In the genomic region with DNA sequence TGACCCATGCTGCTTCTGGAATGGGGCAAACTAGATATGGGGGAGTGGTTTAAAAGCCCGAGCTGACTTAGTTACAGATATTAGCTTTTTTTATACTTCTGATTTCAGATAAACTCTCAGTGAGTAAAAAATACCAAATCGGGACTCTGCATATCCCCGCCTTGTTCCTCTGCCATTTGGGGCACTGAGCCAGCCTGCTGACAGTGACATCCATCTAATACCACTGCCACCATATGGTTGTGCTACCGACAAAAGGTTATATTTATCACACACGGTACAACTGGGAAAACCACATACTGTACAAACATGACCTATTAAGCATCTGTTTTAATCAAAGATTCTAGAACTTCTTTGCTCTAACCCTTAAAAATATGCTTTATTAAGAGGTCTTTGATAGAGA, we compare ENCODE assay signal across 24 cellular contexts.
DNase-seq lines count a peak whose midpoint lies in the region; ATAC-seq, FAIRE-seq and TF ChIP-seq lines count a peak whose summit lies in the region.
"Had no signal": no experiment of that assay in that cellular context is flagged by ENCODE, and none has a peak within 500 bp of the region (broad histone marks: within the 10 kb centered on the region; RNA-seq: fewer than 3 reads in every experiment).

No MANE protein-coding gene starts in this region.

- H3K27ac ChIP-seq in VCaP = peak overlapping the region; percentile 49; the same call in 1 of the 2 replicates
- peak overlapping the region in 1 of 4 donors; percentile 5 for H3K27ac ChIP-seq in pancreas
- no peak overlapping the region for H3K27ac ChIP-seq in HepG2 (ENCODE audit: extremely low read length, insufficient read depth, low read length)
- H3K27ac ChIP-seq: esophagus muscularis mucosa, gastrocnemius medialis, left lung, Peyer's patch, sigmoid colon had no signal

- 24 to 34% methylated on average over 5 of the region's 5 CpGs for WGBS in pancreas, 2 donors
- 2% methylated on average over 5 of the region's 5 CpGs for WGBS in HepG2 (ENCODE audit: low lambda C conversion rate)

- no peak overlapping the region for H3K9ac ChIP-seq in HepG2 (ENCODE audit: insufficient read depth, low read depth, low read length)

- POLR2A ChIA-PET in HepG2 (lab: Yijun Ruan, JAX) = no interaction called here

- in situ Hi-C loops in HepG2 (cut with HindIII; ENCODE audit: extremely low pct_ligation_motif_present, low pct_unique_long_range_greater_than_20kb) = no loop called here

- FAIRE-seq in pancreas (lab: Jason Lieb, UNC) (no peak), HepG2 (lab: Jason Lieb, UNC) (no peak)
- FAIRE-seq: HTR-8/SVneo had no signal

- H3K79me2 ChIP-seq in HepG2 (ENCODE audit: insufficient read depth, low read length) = no peaks in the 10 kb centered on the region

- H3K4me3 ChIP-seq in GM08714 (ENCODE audit: low read length) (peak overlapping the region; percentile 20; the same call in 1 of the 2 replicates), pancreas (no peak overlapping the region), HepG2 (replicated peaks in 1 of 3; ENCODE audit: insufficient read depth in 1 of 3, low read depth in 2 of 3, low read length in 3 of 3) (no peak overlapping the region)
- H3K4me3 ChIP-seq: esophagus muscularis mucosa, gastrocnemius medialis, left lung, Peyer's patch, sigmoid colon had no signal

- no TSS peak for BruUV-seq in HepG2 (replicated peaks; lab: Mats Ljungman, UMichigan)

- H3K9me3 ChIP-seq in pancreas = no peaks in the 10 kb centered on the region
- no peaks in the 10 kb centered on the region for H3K9me3 ChIP-seq in HepG2 (ENCODE audit: low read length)
- H3K9me3 ChIP-seq: esophagus muscularis mucosa, gastrocnemius medialis, left lung, Peyer's patch, sigmoid colon had no signal

- CTCF ChIA-PET in HepG2 (lab: Yijun Ruan, JAX; ENCODE audit: low intra/inter-chr PET ratio, low total read pairs) = no interaction called here

- H3K4me1 ChIP-seq in pancreas = peaks cover 13 to 33% (median 25%) of the 10 kb centered on the region in 3 donors
- no peaks in the 10 kb centered on the region for H3K4me1 ChIP-seq in HepG2 (ENCODE audit: insufficient read depth, low read length)
- H3K4me1 ChIP-seq: left lung had no signal

- no peak for TF ChIP-seq POLR2A in HepG2 (IDR thresholded peaks at IDR 0.05; ENCODE audit: insufficient read depth in 1 of 2, low read depth in 2 of 2, low read length in 2 of 2)

- no peak for TF ChIP-seq RAD21 in HepG2 (CRISPR knock-in tag; IDR thresholded peaks at IDR 0.05)

- peak; percentile 16 for DNase-seq in NCI-H2081 treated with DMSO at 0.1 percent for 48 hours (lab: John Stamatoyannopoulos, UW)
- DNase-seq in pancreas = peak in 3 of 6 donors; percentile 22 to 53 (median 31)
- no peak for DNase-seq in NCI-H748 (lab: John Stamatoyannopoulos, UW; ENCODE audit: unreplicated experiment)
- DNase-seq in activated CD4-positive, alpha-beta T cell treated with anti-CD3 and anti-CD28 coated beads, Interleukin-2, amount 50 U/mL, for 4 hours = no peak
- no peak for DNase-seq in HepG2 (ENCODE audit: low spot score)
- no peak for DNase-seq in head of caudate nucleus
- DNase-seq: activated CD4-positive, CD25-positive, alpha-beta regulatory T cell; activated CD8-positive, alpha-beta T cell treated with anti-CD3 and anti-CD28 coated beads for 36 hours; activated naive CD4-positive, alpha-beta T cell treated with Interleukin-2 at 50 U/mL for 16 hours; activated T-cell treated with anti-CD3 and anti-CD28 coated beads, Interleukin-2, amount 50 U/mL, for 4 hours; anterior cingulate cortex; CD8-positive, alpha-beta memory T cell; effector memory CD4-positive, alpha-beta T cell; gastrocnemius medialis; left lung; NCI-H1105; nephron progenitor cell; Peyer's patch; posterior cingulate gyrus; sigmoid colon had no signal

- intact Hi-C loops in pancreas (cut with DNase I) (no loop called here), HepG2 (cut with micrococcal nuclease; ENCODE audit: unreplicated experiment) (no loop called here), head of caudate nucleus (cut with DNase I) (no loop called here)

- H3K27me3 ChIP-seq in pancreas (no peaks in the 10 kb centered on the region), HepG2 (ENCODE audit: control insufficient read depth in 1 of 2, insufficient read depth in 2 of 2, low read length in 2 of 2) (no peaks in the 10 kb centered on the region; a peak in 1 of 5 replicates)
- H3K27me3 ChIP-seq: esophagus muscularis mucosa, left lung, Peyer's patch, sigmoid colon had no signal

- no peak for TF ChIP-seq EP300 in HepG2 (IDR thresholded peaks at IDR 0.05; ENCODE audit: low read depth in 2 of 2, low read length in 2 of 2)
- no peak for TF ChIP-seq EP300 in HepG2 (CRISPR knock-in tag; IDR thresholded peaks at IDR 0.05; ENCODE audit: borderline replicate concordance)

- no peak for TF ChIP-seq CTCF in VCaP (conservative IDR thresholded peaks at IDR 0.05)
- TF ChIP-seq CTCF in pancreas (IDR thresholded peaks at IDR 0.05) = no peak
- no peak for TF ChIP-seq CTCF in HepG2 (CRISPR knock-in tag; IDR thresholded peaks at IDR 0.05)

- H3K36me3 ChIP-seq in pancreas (no peaks in the 10 kb centered on the region), HepG2 (replicated peaks in 1 of 2; ENCODE audit: control insufficient read depth in 1 of 2, insufficient read depth in 2 of 2, low read length in 2 of 2) (no peaks in the 10 kb centered on the region)
- H3K36me3 ChIP-seq: esophagus muscularis mucosa, gastrocnemius medialis, left lung, sigmoid colon had no signal

- no peaks in the 10 kb centered on the region for H4K20me1 ChIP-seq in HepG2 (ENCODE audit: insufficient read depth, low read length)

- ATAC-seq in pancreas (peak in 3 of 4 donors; percentile 15 to 39 (median 36)), HepG2 (no peak)
- ATAC-seq: activated CD8-positive, alpha-beta T cell treated with anti-CD3 and anti-CD28 coated beads for 36 hours; activated T-cell treated with anti-CD3 and anti-CD28 coated beads, Interleukin-2, amount 50 U/mL, for 4 hours; gastrocnemius medialis; left lung had no signal

- H3K4me2 ChIP-seq in HepG2 (ENCODE audit: low read depth, low read length) = no peak overlapping the region

- H2AFZ ChIP-seq in HepG2 (ENCODE audit: low read length) = no peak overlapping the region

TF ChIP-seq in HepG2, 621 proteins besides CTCF, POLR2A, EP300 and RAD21:
- TF ChIP-seq BHLHE40 (IDR thresholded peaks at IDR 0.05; ENCODE audit: low read length) = no peak
- TF ChIP-seq, protein P1, sequence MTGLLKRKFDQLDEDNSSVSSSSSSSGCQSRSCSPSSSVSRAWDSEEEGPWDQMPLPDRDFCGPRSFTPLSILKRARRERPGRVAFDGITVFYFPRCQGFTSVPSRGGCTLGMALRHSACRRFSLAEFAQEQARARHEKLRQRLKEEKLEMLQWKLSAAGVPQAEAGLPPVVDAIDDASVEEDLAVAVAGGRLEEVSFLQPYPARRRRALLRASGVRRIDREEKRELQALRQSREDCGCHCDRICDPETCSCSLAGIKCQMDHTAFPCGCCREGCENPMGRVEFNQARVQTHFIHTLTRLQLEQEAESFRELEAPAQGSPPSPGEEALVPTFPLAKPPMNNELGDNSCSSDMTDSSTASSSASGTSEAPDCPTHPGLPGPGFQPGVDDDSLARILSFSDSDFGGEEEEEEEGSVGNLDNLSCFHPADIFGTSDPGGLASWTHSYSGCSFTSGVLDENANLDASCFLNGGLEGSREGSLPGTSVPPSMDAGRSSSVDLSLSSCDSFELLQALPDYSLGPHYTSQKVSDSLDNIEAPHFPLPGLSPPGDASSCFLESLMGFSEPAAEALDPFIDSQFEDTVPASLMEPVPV (CRISPR knock-in tag; IDR thresholded peaks at IDR 0.05) = no peak
